In the genomic region with DNA sequence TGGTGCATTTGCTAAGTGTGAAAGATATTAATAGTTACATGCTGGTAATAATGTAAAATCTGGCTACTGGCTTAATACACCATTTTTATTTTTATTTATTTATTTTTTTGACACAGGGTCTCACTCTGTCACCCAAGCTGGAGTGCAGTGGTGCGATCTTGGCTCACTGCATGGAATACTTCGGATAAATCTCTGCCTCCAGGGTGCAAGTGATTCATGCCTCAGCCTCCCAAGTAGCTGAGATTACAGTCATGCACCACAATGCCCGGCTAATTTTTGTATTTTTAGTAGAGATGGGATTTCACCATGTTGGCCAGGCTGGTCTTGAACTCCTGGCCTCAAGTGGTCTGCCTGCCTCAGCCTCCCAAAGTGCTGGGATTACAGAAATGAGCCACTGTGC, we compare ENCODE assay signal across 7 cellular contexts. TPM values are rescaled to one million over a fixed set of nuclear protein-coding genes. Genes with fewer than 3 reads are reported as not detected.
"Had no signal": no experiment of that assay in that cellular context is flagged by ENCODE, and none has a peak within 500 bp of the region (broad histone marks: within the 10 kb centered on the region; RNA-seq: fewer than 3 reads in every experiment).

No MANE protein-coding gene starts in this region.

RNA-seq across cellular contexts. Expression of gene TIMD4, which starts 4.4 kb away (rescaled TPM):
- total RNA-seq: GM23248, GM23338, H1, H4, H7, H9, HFFc6 had no signal
- polyA plus RNA-seq: GM23248, GM23338, H1 had no signal
